ENCODE assay signal across 1 cellular context in the genomic region with DNA sequence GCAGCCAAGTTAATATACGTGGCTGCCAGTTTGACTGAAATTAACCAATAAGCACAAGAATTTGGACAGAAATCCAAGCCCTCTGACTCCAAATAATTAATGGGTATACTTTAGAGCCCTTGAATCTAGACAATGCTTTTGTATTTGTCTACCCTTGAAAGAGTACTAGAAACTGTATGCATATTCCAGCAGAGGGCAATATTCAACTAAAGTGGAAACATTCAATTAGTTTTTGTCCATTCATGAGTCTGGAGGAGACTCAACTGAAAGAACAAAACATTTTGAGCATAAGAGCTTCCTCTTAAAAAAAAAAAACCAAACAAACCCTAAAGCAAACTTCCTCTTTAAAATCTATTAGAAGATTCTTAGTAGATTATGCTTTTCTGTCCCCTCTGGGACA.
TF ChIP-seq lines count a peak whose summit lies in the region.

No MANE protein-coding gene starts in this region.

TF ChIP-seq in WTC11, 78 proteins besides CTCF, POLR2A, EP300 and RAD21 (continued from another document):
- TF ChIP-seq, protein P1, sequence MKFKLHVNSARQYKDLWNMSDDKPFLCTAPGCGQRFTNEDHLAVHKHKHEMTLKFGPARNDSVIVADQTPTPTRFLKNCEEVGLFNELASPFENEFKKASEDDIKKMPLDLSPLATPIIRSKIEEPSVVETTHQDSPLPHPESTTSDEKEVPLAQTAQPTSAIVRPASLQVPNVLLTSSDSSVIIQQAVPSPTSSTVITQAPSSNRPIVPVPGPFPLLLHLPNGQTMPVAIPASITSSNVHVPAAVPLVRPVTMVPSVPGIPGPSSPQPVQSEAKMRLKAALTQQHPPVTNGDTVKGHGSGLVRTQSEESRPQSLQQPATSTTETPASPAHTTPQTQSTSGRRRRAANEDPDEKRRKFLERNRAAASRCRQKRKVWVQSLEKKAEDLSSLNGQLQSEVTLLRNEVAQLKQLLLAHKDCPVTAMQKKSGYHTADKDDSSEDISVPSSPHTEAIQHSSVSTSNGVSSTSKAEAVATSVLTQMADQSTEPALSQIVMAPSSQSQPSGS (CRISPR knock-in tag; IDR thresholded peaks at IDR 0.05; ENCODE audit: borderline replicate concordance, low read depth), result no peak
- TF ChIP-seq ZNF416 (CRISPR knock-in tag; IDR thresholded peaks at IDR 0.05) (no peak), RORB (CRISPR knock-in tag; IDR thresholded peaks at IDR 0.05) (no peak)
- TF ChIP-seq, protein P2, sequence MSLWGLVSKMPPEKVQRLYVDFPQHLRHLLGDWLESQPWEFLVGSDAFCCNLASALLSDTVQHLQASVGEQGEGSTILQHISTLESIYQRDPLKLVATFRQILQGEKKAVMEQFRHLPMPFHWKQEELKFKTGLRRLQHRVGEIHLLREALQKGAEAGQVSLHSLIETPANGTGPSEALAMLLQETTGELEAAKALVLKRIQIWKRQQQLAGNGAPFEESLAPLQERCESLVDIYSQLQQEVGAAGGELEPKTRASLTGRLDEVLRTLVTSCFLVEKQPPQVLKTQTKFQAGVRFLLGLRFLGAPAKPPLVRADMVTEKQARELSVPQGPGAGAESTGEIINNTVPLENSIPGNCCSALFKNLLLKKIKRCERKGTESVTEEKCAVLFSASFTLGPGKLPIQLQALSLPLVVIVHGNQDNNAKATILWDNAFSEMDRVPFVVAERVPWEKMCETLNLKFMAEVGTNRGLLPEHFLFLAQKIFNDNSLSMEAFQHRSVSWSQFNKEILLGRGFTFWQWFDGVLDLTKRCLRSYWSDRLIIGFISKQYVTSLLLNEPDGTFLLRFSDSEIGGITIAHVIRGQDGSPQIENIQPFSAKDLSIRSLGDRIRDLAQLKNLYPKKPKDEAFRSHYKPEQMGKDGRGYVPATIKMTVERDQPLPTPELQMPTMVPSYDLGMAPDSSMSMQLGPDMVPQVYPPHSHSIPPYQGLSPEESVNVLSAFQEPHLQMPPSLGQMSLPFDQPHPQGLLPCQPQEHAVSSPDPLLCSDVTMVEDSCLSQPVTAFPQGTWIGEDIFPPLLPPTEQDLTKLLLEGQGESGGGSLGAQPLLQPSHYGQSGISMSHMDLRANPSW (CRISPR knock-in tag; conservative IDR thresholded peaks at IDR 0.05; ENCODE audit: low read depth), result no peak
- TF ChIP-seq, protein P3, sequence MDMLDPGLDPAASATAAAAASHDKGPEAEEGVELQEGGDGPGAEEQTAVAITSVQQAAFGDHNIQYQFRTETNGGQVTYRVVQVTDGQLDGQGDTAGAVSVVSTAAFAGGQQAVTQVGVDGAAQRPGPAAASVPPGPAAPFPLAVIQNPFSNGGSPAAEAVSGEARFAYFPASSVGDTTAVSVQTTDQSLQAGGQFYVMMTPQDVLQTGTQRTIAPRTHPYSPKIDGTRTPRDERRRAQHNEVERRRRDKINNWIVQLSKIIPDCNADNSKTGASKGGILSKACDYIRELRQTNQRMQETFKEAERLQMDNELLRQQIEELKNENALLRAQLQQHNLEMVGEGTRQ (CRISPR knock-in tag; IDR thresholded peaks at IDR 0.05), result no peak
